In genomic region chr11:10310301-10310841, GRCh38 we compare ENCODE assay signal across 1 cellular context.
TF ChIP-seq lines count a peak whose summit lies in the region.

No MANE protein-coding gene starts in this region.

TF ChIP-seq in H1, 55 proteins besides CTCF, POLR2A, EP300 and RAD21:
- TF ChIP-seq CHD1 (IDR thresholded peaks at IDR 0.05; ENCODE audit: low read depth, low read length) (no peak), SP1 (IDR thresholded peaks at IDR 0.05; ENCODE audit: low read depth, low read length) (0 out of 2 replicates have a peak, but pooled peaks have one; percentile 26), FOSL1 (IDR thresholded peaks at IDR 0.05; ENCODE audit: insufficient read depth, low read depth, low read length) (no peak), JUND (IDR thresholded peaks at IDR 0.05; ENCODE audit: low read length) (peak; percentile 72), POLR2AphosphoS5 (IDR thresholded peaks at IDR 0.05; ENCODE audit: low read depth, low read length) (peak; percentile 3; the same call in 1 of the 2 replicates)
